ENCODE assay signal across 9 cellular contexts in genomic region chr2:85131116-85131515, GRCh38. TPM values are rescaled to one million over a fixed set of nuclear protein-coding genes. Genes with fewer than 3 reads are reported as not detected.
DNase-seq lines count a peak whose midpoint lies in the region; ATAC-seq and TF ChIP-seq lines count a peak whose summit lies in the region.
"Had no signal": no experiment of that assay in that cellular context is flagged by ENCODE, and none has a peak within 500 bp of the region (broad histone marks: within the 10 kb centered on the region; RNA-seq: fewer than 3 reads in every experiment).

No MANE protein-coding gene starts in this region.

- H3K27ac ChIP-seq in dorsolateral prefrontal cortex (no peak overlapping the region), ovary (no peak overlapping the region)
- H3K27ac ChIP-seq in CD8-positive, alpha-beta memory T cell (ENCODE audit: low read depth, low read length): no peak overlapping the region

- no peaks in the 10 kb centered on the region for H3K9me3 ChIP-seq in ovary
- H3K9me3 ChIP-seq in CD8-positive, alpha-beta memory T cell (ENCODE audit: low read length): no peaks in the 10 kb centered on the region

- H3K36me3 Mint-ChIP-seq in CD8-positive, alpha-beta memory T cell: peaks cover 0 to 5% (median 0%) of the 10 kb centered on the region in 3 donors

- H3K4me1 ChIP-seq in ovary (ENCODE audit: insufficient read depth): peaks cover 1% of the 10 kb centered on the region
- H3K4me1 ChIP-seq in CD8-positive, alpha-beta memory T cell (ENCODE audit: insufficient read depth, low read length): peaks cover 6% of the 10 kb centered on the region

- ATAC-seq in HG03025 (IDR thresholded peaks at IDR 0.05; ENCODE audit: low FRiP score, unreplicated experiment): no peak
- no peak for ATAC-seq in HG03095 (IDR thresholded peaks at IDR 0.05; ENCODE audit: unreplicated experiment)

- H3K9me3 Mint-ChIP-seq in CD8-positive, alpha-beta memory T cell: no peaks in the 10 kb centered on the region

- H3K27ac Mint-ChIP-seq in CD8-positive, alpha-beta memory T cell: no peak overlapping the region

- DNase-seq in GM03348 (ENCODE audit: low spot score): peak; percentile 42
- DNase-seq in NB4 (ENCODE audit: low read depth): peak; percentile 45
- no peak for DNase-seq in dorsolateral prefrontal cortex
- peak in 3 of 5 donors; percentile 27 to 46 (median 41) for DNase-seq in ovary
- no peak for DNase-seq in COLO829 (ENCODE audit: low spot score)
- no peak for DNase-seq in CD8-positive, alpha-beta memory T cell
- DNase-seq: NCI-H1417 had no signal

- H3K4me3 ChIP-seq in NB4 (ENCODE audit: low read depth, low read length): no peak overlapping the region
- H3K4me3 ChIP-seq in dorsolateral prefrontal cortex: no peak overlapping the region
- H3K4me3 ChIP-seq in ovary: no peak overlapping the region
- H3K4me3 ChIP-seq in CD8-positive, alpha-beta memory T cell (ENCODE audit: low read length): no peak overlapping the region

- H3K4me3 Mint-ChIP-seq in CD8-positive, alpha-beta memory T cell: no peak overlapping the region

- H3K36me3 ChIP-seq in ovary: no peaks in the 10 kb centered on the region
- no peaks in the 10 kb centered on the region for H3K36me3 ChIP-seq in CD8-positive, alpha-beta memory T cell (ENCODE audit: insufficient read depth, low read length)

- peaks cover 2 to 19% (median 8%) of the 10 kb centered on the region in 3 donors for H3K4me1 Mint-ChIP-seq in CD8-positive, alpha-beta memory T cell

- TF ChIP-seq POLR2A in NB4 (IDR thresholded peaks at IDR 0.05; ENCODE audit: extremely low read depth, insufficient read length) (no peak), ovary (IDR thresholded peaks at IDR 0.05) (no peak)

- 35 to 41% (median 36%) methylated on average over 7 of the region's 7 CpGs for WGBS in ovary, 3 donors

- POLR2A ChIA-PET in CD8-positive, alpha-beta memory T cell (lab: Charles Lee): no interaction called here

- no peak for TF ChIP-seq EP300 in ovary (IDR thresholded peaks at IDR 0.05)

- intact Hi-C loops in dorsolateral prefrontal cortex (cut with DNase I): loop anchor here (10.0 kb wide), 2 partner anchors 114 to 154 kb away; no protein-coding TSS in a partner anchor
- intact Hi-C loops in ovary (cut with DNase I): loop anchor here (5.0 to 10.0 kb wide), 5 partner anchors 64 to 424 kb away; no protein-coding TSS in a partner anchor

- peaks cover 47 to 59% of the 10 kb centered on the region in 2 donors for H3K27me3 Mint-ChIP-seq in CD8-positive, alpha-beta memory T cell

- peak; percentile 34 for TF ChIP-seq CTCF in NB4 (IDR thresholded peaks at IDR 0.05; ENCODE audit: low read depth, low read length)
- TF ChIP-seq CTCF in dorsolateral prefrontal cortex (IDR thresholded peaks at IDR 0.05 in 54 of 56, conservative IDR thresholded peaks at IDR 0.05 in 2 of 56; ENCODE audit: low read depth in 1 of 56, partially characterized antibody in 56 of 56): peak in 41 of 56 donors; percentile 7 to 58 (median 28)
- TF ChIP-seq CTCF in ovary (IDR thresholded peaks at IDR 0.05): peak; percentile 19 to 36 (median 25)

- peaks cover 0 to 44% (median 18%) of the 10 kb centered on the region in 45 donors for H3K27me3 ChIP-seq in dorsolateral prefrontal cortex
- H3K27me3 ChIP-seq in ovary: no peaks in the 10 kb centered on the region
- H3K27me3 ChIP-seq in CD8-positive, alpha-beta memory T cell (ENCODE audit: insufficient read depth, low read length, poor library complexity, severe bottlenecking): peaks cover 12% of the 10 kb centered on the region

- CTCF ChIA-PET in CD8-positive, alpha-beta memory T cell (lab: Charles Lee): no interaction called here

RNA-seq across cellular contexts. Expression of gene TCF7L1, which starts 2.1 kb away (rescaled TPM):
- total RNA-seq in dorsolateral prefrontal cortex: 10 to 100 TPM in 3 of 120 experiments, 1 to 10 TPM in 117; 2.1 to 12.7 (median 4.4) TPM
- total RNA-seq in ovary: 10 to 100 TPM in 5 of 7 donors, 1 to 10 TPM in 2; 5.2 to 29.8 (median 24.1) TPM
- 10 to 100 TPM; 17.2 to 23.9 TPM for polyA plus RNA-seq in ovary
- total RNA-seq in CD8-positive, alpha-beta memory T cell: not detected
- 0.07 TPM for polyA plus RNA-seq in CD8-positive, alpha-beta memory T cell

Comparison
In these comparisons a context has a peak if more than half of its experiments do, and no peak if none do; other contexts are left out.
1. DNase-seq: peak in GM03348 (single experiment), NB4 (single experiment) and ovary (3 of 5); none in dorsolateral prefrontal cortex (0 of 10), COLO829 (single experiment) and CD8-positive, alpha-beta memory T cell (0 of 5).
2. Peak in every context shown above with its lines, with median percentiles within 50 percentile points of each other: CTCF ChIP-seq.